Comparison of ENCODE assay signal across 11 cellular contexts in genomic region chr6:103797738-103798137, GRCh38.
DNase-seq lines count a peak whose midpoint lies in the region; ATAC-seq and TF ChIP-seq lines count a peak whose summit lies in the region.
"Had no signal": no experiment of that assay in that cellular context is flagged by ENCODE, and none has a peak within 500 bp of the region (broad histone marks: within the 10 kb centered on the region; RNA-seq: fewer than 3 reads in every experiment).

No MANE protein-coding gene starts in this region.

- peaks cover 29% of the 10 kb centered on the region for H3K27me3 Mint-ChIP-seq in MCF 10A (ENCODE audit: insufficient read depth, unreplicated experiment)
- no peaks in the 10 kb centered on the region for H3K27me3 Mint-ChIP-seq in activated T-cell treated with anti-CD3 and anti-CD28 coated beads, Interleukin-2, amount 50 U/mL, for 72 hours (ENCODE audit: low read depth)
- H3K27me3 Mint-ChIP-seq in CD4-positive, alpha-beta memory T cell: no peaks in the 10 kb centered on the region
- H3K27me3 Mint-ChIP-seq: CD8-positive, alpha-beta memory T cell had no signal

- H3K4me1 ChIP-seq in breast epithelium: no peaks in the 10 kb centered on the region
- H3K4me1 ChIP-seq in CD4-positive, alpha-beta memory T cell (ENCODE audit: insufficient read depth, low read length): no peaks in the 10 kb centered on the region

- H3K36me3 ChIP-seq in breast epithelium: no peaks in the 10 kb centered on the region
- no peaks in the 10 kb centered on the region for H3K36me3 ChIP-seq in CD4-positive, alpha-beta memory T cell (ENCODE audit: insufficient read depth, low read length)

- CTCF ChIA-PET in MCF 10A (lab: Yijun Ruan, JAX): interaction anchor here (0.5 to 1.9 kb wide), 18 partner anchors 13 to 1957 kb away, joined by 3 to 8 read pairs (median 3); no protein-coding TSS in a partner anchor
- CTCF ChIA-PET in CD4-positive, alpha-beta memory T cell (lab: Charles Lee; ENCODE audit: partially characterized antibody): no interaction called here

- POLR2A ChIA-PET in MCF 10A (lab: Yijun Ruan, JAX): no interaction called here
- POLR2A ChIA-PET in CD4-positive, alpha-beta memory T cell (lab: Charles Lee; ENCODE audit: partially characterized antibody): no interaction called here

- no peak overlapping the region for H3K27ac ChIP-seq in breast epithelium
- H3K27ac ChIP-seq in CD4-positive, alpha-beta memory T cell (ENCODE audit: low read depth, low read length): no peak overlapping the region

- intact Hi-C loops in MCF 10A (cut with micrococcal nuclease): no loop called here
- intact Hi-C loops in breast epithelium (cut with DNase I; ENCODE audit: low total_unique reads): loop anchor here (10.0 kb wide), 1 partner anchor 1923 kb away; no protein-coding TSS in a partner anchor
- intact Hi-C loops in CD4-positive, alpha-beta memory T cell (cut with micrococcal nuclease): no loop called here

- no peak overlapping the region for H3K4me3 Mint-ChIP-seq in MCF 10A (ENCODE audit: unreplicated experiment)
- no peak overlapping the region for H3K4me3 Mint-ChIP-seq in activated T-cell treated with anti-CD3 and anti-CD28 coated beads, Interleukin-2, amount 50 U/mL, for 72 hours
- no peak overlapping the region for H3K4me3 Mint-ChIP-seq in CD4-positive, alpha-beta memory T cell
- H3K4me3 Mint-ChIP-seq: CD8-positive, alpha-beta memory T cell had no signal

- BruUV-seq in MCF 10A (replicated peaks; lab: Mats Ljungman, UMichigan): no TSS peak

- DNase-seq in MCF 10A (ENCODE audit: unreplicated experiment) (peak; percentile 16), breast epithelium (ENCODE audit: low spot score in 2 of 2) (no peak), NCI-H526 treated with DMSO at 0.1 percent for 48 hours (lab: John Stamatoyannopoulos, UW) (peak; percentile 12), dermis blood vessel endothelial cell (peak; percentile 51), superior temporal gyrus (ENCODE audit: extremely low spot score) (peak; percentile 55), iPS-NIHi7 (ENCODE audit: extremely low spot score) (no peak)
- DNase-seq in activated T-cell treated with anti-CD3 and anti-CD28 coated beads, Interleukin-2, amount 50 U/mL, for 72 hours: no peak
- DNase-seq in CD4-positive, alpha-beta memory T cell: no peak
- DNase-seq: CD8-positive, alpha-beta memory T cell; cortex of kidney had no signal

- H3K36me3 Mint-ChIP-seq in MCF 10A (ENCODE audit: insufficient read depth, unreplicated experiment): no peaks in the 10 kb centered on the region
- H3K36me3 Mint-ChIP-seq in activated T-cell treated with anti-CD3 and anti-CD28 coated beads, Interleukin-2, amount 50 U/mL, for 72 hours (ENCODE audit: insufficient read depth in 2 of 2): peaks cover 0 to 1% of the 10 kb centered on the region in 2 donors
- H3K36me3 Mint-ChIP-seq in CD4-positive, alpha-beta memory T cell: no peaks in the 10 kb centered on the region
- H3K36me3 Mint-ChIP-seq: CD8-positive, alpha-beta memory T cell had no signal

- no peaks in the 10 kb centered on the region for H3K9me3 ChIP-seq in breast epithelium
- H3K9me3 ChIP-seq in CD4-positive, alpha-beta memory T cell (ENCODE audit: control insufficient read depth in 1 of 2, low read length in 2 of 2): no peaks in the 10 kb centered on the region

- TF ChIP-seq CTCF in MCF 10A (IDR thresholded peaks at IDR 0.05; ENCODE audit: unreplicated experiment) (peak; percentile 30), breast epithelium (IDR thresholded peaks at IDR 0.05) (no peak)

- no peak for TF ChIP-seq POLR2A in breast epithelium (IDR thresholded peaks at IDR 0.05)

- no peak overlapping the region for H3K4me3 ChIP-seq in breast epithelium
- no peak overlapping the region for H3K4me3 ChIP-seq in CD4-positive, alpha-beta memory T cell (ENCODE audit: low read length in 2 of 2)
- H3K4me3 ChIP-seq: lung had no signal

- H3K4me1 Mint-ChIP-seq in MCF 10A (ENCODE audit: insufficient read depth, unreplicated experiment): no peaks in the 10 kb centered on the region
- H3K4me1 Mint-ChIP-seq in activated T-cell treated with anti-CD3 and anti-CD28 coated beads, Interleukin-2, amount 50 U/mL, for 72 hours (ENCODE audit: low read depth): no peaks in the 10 kb centered on the region
- no peaks in the 10 kb centered on the region for H3K4me1 Mint-ChIP-seq in CD4-positive, alpha-beta memory T cell
- H3K4me1 Mint-ChIP-seq: CD8-positive, alpha-beta memory T cell had no signal

- H3K9me3 Mint-ChIP-seq in MCF 10A (ENCODE audit: unreplicated experiment): peaks cover under 1% of the 10 kb centered on the region
- H3K9me3 Mint-ChIP-seq in activated T-cell treated with anti-CD3 and anti-CD28 coated beads, Interleukin-2, amount 50 U/mL, for 72 hours: peaks cover 2 to 3% of the 10 kb centered on the region in 2 donors
- H3K9me3 Mint-ChIP-seq in CD4-positive, alpha-beta memory T cell: peaks cover 0 to 5% (median 2%) of the 10 kb centered on the region in 8 donors

- H3K27ac Mint-ChIP-seq in MCF 10A (ENCODE audit: low read depth, unreplicated experiment): no peak overlapping the region
- no peak overlapping the region for H3K27ac Mint-ChIP-seq in activated T-cell treated with anti-CD3 and anti-CD28 coated beads, Interleukin-2, amount 50 U/mL, for 72 hours
- H3K27ac Mint-ChIP-seq in CD4-positive, alpha-beta memory T cell: no peak overlapping the region
- H3K27ac Mint-ChIP-seq: CD8-positive, alpha-beta memory T cell had no signal

- no peaks in the 10 kb centered on the region for H3K27me3 ChIP-seq in breast epithelium
- H3K27me3 ChIP-seq in CD4-positive, alpha-beta memory T cell (ENCODE audit: insufficient read depth, low read length): no peaks in the 10 kb centered on the region

- ATAC-seq in activated T-cell treated with anti-CD3 and anti-CD28 coated beads, Interleukin-2, amount 50 U/mL, for 72 hours (replicated peaks in 1 of 2): no peak

Comparison
In these comparisons a context has a peak if more than half of its experiments do, and no peak if none do; other contexts are left out.
1. DNase-seq: peak in MCF 10A (single experiment), NCI-H526 treated with DMSO at 0.1 percent for 48 hours (single experiment), dermis blood vessel endothelial cell (single experiment) and superior temporal gyrus (single experiment); none in breast epithelium (0 of 2), iPS-NIHi7 (single experiment), activated T-cell treated with anti-CD3 and anti-CD28 coated beads, Interleukin-2, amount 50 U/mL, for 72 hours (0 of 2) and CD4-positive, alpha-beta memory T cell (0 of 5).